Comparison of ENCODE assay signal across 19 cellular contexts in genomic region chr12:115443351-115443938, GRCh38.
"Had no signal": no experiment of that assay in that cellular context is flagged by ENCODE, and none has a peak within 500 bp of the region (broad histone marks: within the 10 kb centered on the region; RNA-seq: fewer than 3 reads in every experiment).

No MANE protein-coding gene starts in this region.

- DNase-seq: effector memory CD8-positive, alpha-beta T cell; foreskin keratinocyte; immature natural killer cell; mesendoderm; naive B cell; occipital lobe; pancreas; right cardiac atrium; small intestine; stimulated activated CD4-positive, alpha-beta T cell treated with anti-CD3 and anti-CD28 coated beads, Interleukin-12 subunit alpha, Interleukin-12 subunit beta, amount 100 ng/mL, for 4 hours; stimulated activated naive CD4-positive, alpha-beta T cell; stomach; substantia nigra had no signal

- H3K36me3 Mint-ChIP-seq: immature natural killer cell, naive B cell, type B pancreatic cell had no signal

- H3K4me1 Mint-ChIP-seq: immature natural killer cell, naive B cell had no signal

- ATAC-seq: effector memory CD8-positive, alpha-beta T cell; foreskin keratinocyte; pancreas; right cardiac atrium had no signal

- H3K4me3 ChIP-seq: pancreas, stomach, thoracic aorta had no signal

- FAIRE-seq: pancreas, small intestine, urothelium cell line had no signal

- H3K27ac ChIP-seq: foreskin keratinocyte, pancreas, stomach, thoracic aorta had no signal

- H3K9me3 ChIP-seq: pancreas, stomach, thoracic aorta had no signal

- H3K36me3 ChIP-seq: pancreas, stomach, thoracic aorta had no signal

- H3K4me3 Mint-ChIP-seq: dendritic cell treated with granulocyte-macrophage colony-stimulating factor and Interleukin-4, amounts not matched to agents 40 ng/mL and 50 ng/mL, for 4 days; effector memory CD8-positive, alpha-beta T cell; immature natural killer cell; naive B cell; nephron; type B pancreatic cell had no signal

- H3K27ac Mint-ChIP-seq: dendritic cell treated with granulocyte-macrophage colony-stimulating factor and Interleukin-4, amounts not matched to agents 40 ng/mL and 50 ng/mL, for 4 days; effector memory CD8-positive, alpha-beta T cell; immature natural killer cell; naive B cell; progenitor cell of endocrine pancreas; type B pancreatic cell had no signal

- H3K27me3 ChIP-seq: pancreas, stomach had no signal

- H3K27me3 Mint-ChIP-seq: dendritic cell treated with granulocyte-macrophage colony-stimulating factor and Interleukin-4, amounts not matched to agents 40 ng/mL and 50 ng/mL, for 4 days; effector memory CD8-positive, alpha-beta T cell; naive B cell; type B pancreatic cell had no signal
